Comparison of ENCODE assay signal across 16 cellular contexts in the genomic region with DNA sequence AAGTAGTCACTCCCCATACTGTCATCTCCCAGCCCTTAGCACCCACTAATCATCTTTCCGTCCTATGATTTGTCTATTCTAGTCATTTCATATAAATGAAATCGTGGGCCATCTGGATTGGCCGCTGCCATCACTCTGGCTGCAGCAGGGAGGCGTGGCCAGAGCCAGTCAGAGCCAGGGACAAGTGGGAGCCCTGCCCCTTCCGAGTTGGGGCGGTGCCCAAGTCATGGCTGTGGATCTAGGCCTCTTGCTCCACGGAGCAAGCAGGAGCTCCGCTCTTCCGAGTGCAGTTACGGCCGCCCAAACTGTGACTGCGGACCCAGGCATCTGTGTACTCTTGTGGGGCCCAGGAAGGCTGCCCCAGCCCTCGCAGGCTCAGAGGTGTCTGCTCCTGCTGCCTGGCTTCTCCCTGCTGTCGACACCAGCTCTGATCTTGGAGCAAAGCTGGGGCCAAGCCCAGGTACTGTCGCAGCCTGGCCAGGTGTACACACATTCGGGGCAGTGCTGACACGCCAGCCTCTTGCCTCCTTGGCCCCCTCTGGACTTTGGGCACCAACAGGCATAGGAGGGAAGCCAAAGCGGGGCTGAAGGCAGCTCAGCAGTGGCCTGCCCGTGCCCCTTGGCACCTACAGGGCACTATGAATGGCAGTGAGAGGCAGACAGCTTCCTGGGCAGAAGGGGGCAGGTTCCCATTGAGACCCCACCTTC. TPM values are rescaled to one million over a fixed set of nuclear protein-coding genes. Genes with fewer than 3 reads are reported as not detected.
DNase-seq lines count a peak whose midpoint lies in the region; TF ChIP-seq lines count a peak whose summit lies in the region.
"Had no signal": no experiment of that assay in that cellular context is flagged by ENCODE, and none has a peak within 500 bp of the region (broad histone marks: within the 10 kb centered on the region; RNA-seq: fewer than 3 reads in every experiment).

No MANE protein-coding gene starts in this region.

- no peak overlapping the region for H3K4me3 Mint-ChIP-seq in activated CD4-positive, alpha-beta memory T cell treated with anti-CD3 and anti-CD28 coated beads, Interleukin-2, amount 10 ng/mL, durations not matched to agents 7 days and 5 days

- CTCF ChIA-PET in activated CD4-positive, alpha-beta memory T cell treated with anti-CD3 and anti-CD28 coated beads, Interleukin-2, amount 10 ng/mL, durations not matched to agents 7 days and 5 days (lab: Charles Lee): no interaction called here

- intact Hi-C loops in stomach (cut with DNase I; ENCODE audit: low total_unique reads): no loop called here

- TF ChIP-seq POLR2A in stomach (IDR thresholded peaks at IDR 0.05): no peak

- no peak for TF ChIP-seq EP300 in stomach (IDR thresholded peaks at IDR 0.05)

- H3K9me3 ChIP-seq in stomach: no peaks in the 10 kb centered on the region
- H3K9me3 ChIP-seq: Caco-2, gastrocnemius medialis, neutrophil, tibial nerve had no signal

- peak; percentile 42 for DNase-seq in NCI-H2196 (lab: John Stamatoyannopoulos, UW; ENCODE audit: unreplicated experiment)
- DNase-seq in NCI-H2196 treated with DMSO at 0.1 percent for 48 hours (lab: John Stamatoyannopoulos, UW; ENCODE audit: unreplicated experiment): no peak
- DNase-seq in anterior cingulate cortex (lab: John Stamatoyannopoulos, UW): peak in 50 of 58 donors; percentile 5 to 87 (median 60)
- DNase-seq in iPS-NIHi11 (ENCODE audit: low spot score): peak; percentile 49
- peak; percentile 40 for DNase-seq in stomach
- no peak for DNase-seq in activated CD4-positive, alpha-beta memory T cell treated with anti-CD3 and anti-CD28 coated beads, Interleukin-2, amount 10 ng/mL, durations not matched to agents 7 days and 5 days
- no peak for DNase-seq in NCI-H526 treated with DMSO at 0.1 percent for 48 hours (lab: John Stamatoyannopoulos, UW)
- no peak for DNase-seq in SW 1271 (lab: John Stamatoyannopoulos, UW)
- DNase-seq: effector CD8-positive, alpha-beta T cell; gastrocnemius medialis; KG1; NCI-H1930; stimulated activated CD4-positive, alpha-beta T cell treated with anti-CD3 and anti-CD28 coated beads, Interleukin-12 subunit alpha, Interleukin-12 subunit beta, amount 100 ng/mL, for 4 hours had no signal

- H3K9me3 Mint-ChIP-seq in activated CD4-positive, alpha-beta memory T cell treated with anti-CD3 and anti-CD28 coated beads, Interleukin-2, amount 10 ng/mL, durations not matched to agents 7 days and 5 days: no peaks in the 10 kb centered on the region

- H3K4me1 ChIP-seq in stomach: peaks cover 0 to 12% (median 2%) of the 10 kb centered on the region in 4 donors
- H3K4me1 ChIP-seq: Caco-2 had no signal

- TF ChIP-seq CTCF in stomach (IDR thresholded peaks at IDR 0.05): no peak

- H3K27ac ChIP-seq in stomach: no peak overlapping the region
- H3K27ac ChIP-seq: gastrocnemius medialis, neutrophil, tibial nerve had no signal

- POLR2A ChIA-PET in activated CD4-positive, alpha-beta memory T cell treated with anti-CD3 and anti-CD28 coated beads, Interleukin-2, amount 10 ng/mL, durations not matched to agents 7 days and 5 days (lab: Charles Lee): interaction anchor here (0.9 kb wide), 1 partner anchor 8 kb away, joined by 3 read pairs; no protein-coding TSS in a partner anchor

- H3K27ac Mint-ChIP-seq in activated CD4-positive, alpha-beta memory T cell treated with anti-CD3 and anti-CD28 coated beads, Interleukin-2, amount 10 ng/mL, durations not matched to agents 7 days and 5 days: no peak overlapping the region

- no peaks in the 10 kb centered on the region for H3K27me3 Mint-ChIP-seq in activated CD4-positive, alpha-beta memory T cell treated with anti-CD3 and anti-CD28 coated beads, Interleukin-2, amount 10 ng/mL, durations not matched to agents 7 days and 5 days

- 77 to 87% (median 86%) methylated on average over 9 to 19 of the region's 19 CpGs for WGBS in stomach, 5 donors

- H3K4me1 Mint-ChIP-seq in activated CD4-positive, alpha-beta memory T cell treated with anti-CD3 and anti-CD28 coated beads, Interleukin-2, amount 10 ng/mL, durations not matched to agents 7 days and 5 days: peaks cover 11% of the 10 kb centered on the region

- no peaks in the 10 kb centered on the region for H3K36me3 Mint-ChIP-seq in activated CD4-positive, alpha-beta memory T cell treated with anti-CD3 and anti-CD28 coated beads, Interleukin-2, amount 10 ng/mL, durations not matched to agents 7 days and 5 days (ENCODE audit: low read depth)

- no peaks in the 10 kb centered on the region for H3K27me3 ChIP-seq in stomach
- H3K27me3 ChIP-seq: gastrocnemius medialis, neutrophil, tibial nerve had no signal

- peaks cover 8 to 23% (median 22%) of the 10 kb centered on the region in 4 donors for H3K36me3 ChIP-seq in stomach

- no peak overlapping the region for H3K4me3 ChIP-seq in stomach
- H3K4me3 ChIP-seq: gastrocnemius medialis, tibial nerve had no signal

RNA-seq across cellular contexts. Expression of a gene that starts 8.4 kb away (rescaled TPM):
- total RNA-seq in stomach: 100 to 1,000 TPM in 1 of 5 donors, 10 to 100 TPM in 2, 1 to 10 TPM in 2; 1.2 to 118 (median 19.7) TPM
- polyA plus RNA-seq in stomach: 10 to 100 TPM; 36.1 to 50.5 (median 38.6) TPM
- 10 to 100 TPM; 35.9 to 45.5 TPM for total RNA-seq in activated CD4-positive, alpha-beta memory T cell treated with anti-CD3 and anti-CD28 coated beads, Interleukin-2, amount 10 ng/mL, durations not matched to agents 7 days and 5 days

RNA-seq across cellular contexts. Expression of a gene that starts 35.2 kb away (rescaled TPM):
- total RNA-seq in stomach: 100 to 1,000 TPM in 2 of 5 donors, 10 to 100 TPM in 3; 43.2 to 373 (median 89.4) TPM
- 10 to 100 TPM; 34.7 to 64.5 (median 49.3) TPM for polyA plus RNA-seq in stomach
- total RNA-seq in activated CD4-positive, alpha-beta memory T cell treated with anti-CD3 and anti-CD28 coated beads, Interleukin-2, amount 10 ng/mL, durations not matched to agents 7 days and 5 days: 100 to 1,000 TPM; 104 to 108 TPM

Comparison
In these comparisons a context has a peak if more than half of its experiments do, and no peak if none do; other contexts are left out.
1. DNase-seq: peak in NCI-H2196 (single experiment), anterior cingulate cortex (50 of 58), iPS-NIHi11 (single experiment) and stomach (single experiment); none in NCI-H2196 treated with DMSO at 0.1 percent for 48 hours (single experiment), activated CD4-positive, alpha-beta memory T cell treated with anti-CD3 and anti-CD28 coated beads, Interleukin-2, amount 10 ng/mL, durations not matched to agents 7 days and 5 days (single experiment), NCI-H526 treated with DMSO at 0.1 percent for 48 hours (single experiment) and SW 1271 (0 of 2).